In the genomic region with DNA sequence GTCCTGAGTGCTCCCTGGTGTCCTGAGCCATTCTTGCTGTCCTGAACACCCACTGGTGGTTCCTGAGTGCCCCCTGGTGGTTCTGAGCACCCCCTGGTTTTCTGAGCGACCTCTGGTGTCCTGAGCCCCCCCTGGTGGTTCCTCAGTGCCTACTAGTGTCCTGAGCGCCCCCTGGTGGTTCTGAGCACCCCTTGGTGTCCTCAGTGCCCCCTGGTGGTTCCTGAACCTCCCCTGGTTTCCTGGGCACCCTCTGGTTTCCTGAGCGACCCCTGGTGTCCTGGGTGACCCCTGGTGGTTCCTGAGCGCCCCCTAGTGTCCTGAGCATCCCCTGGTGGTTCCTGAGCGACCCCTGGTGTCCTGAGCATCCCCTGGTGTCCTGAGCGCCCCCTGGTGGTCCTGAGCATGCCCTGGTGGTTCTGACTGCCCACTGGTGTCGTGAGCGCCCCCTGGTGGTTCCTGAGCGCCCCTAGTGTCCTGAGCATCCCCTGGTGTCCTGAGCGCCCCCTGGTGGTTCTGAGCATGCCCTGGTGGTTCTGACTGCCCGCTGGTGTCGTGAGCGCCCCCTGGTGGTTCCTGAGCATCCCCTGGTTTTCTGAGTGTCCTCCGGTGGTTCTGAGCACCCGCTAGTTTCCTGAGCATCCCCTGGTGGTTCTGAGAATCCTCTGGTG, we compare ENCODE assay signal across 8 cellular contexts.
A peak's percentile ranks its signal among the peaks of the same experiment; 100 is the strongest.
DNase-seq lines count a peak whose midpoint lies in the region; ATAC-seq and TF ChIP-seq lines count a peak whose summit lies in the region.

No MANE protein-coding gene starts in this region.

- no peaks in the 10 kb centered on the region for H3K79me2 ChIP-seq in neural progenitor cell (ENCODE audit: low read depth)

- H3K27ac Mint-ChIP-seq in CD4-positive, alpha-beta memory T cell, result peak overlapping the region in 5 of 7 donors; percentile 18 to 87 (median 70)
- no peak overlapping the region for H3K27ac Mint-ChIP-seq in activated B cell treated with CpG ODN at 0.5 μM for 24 hours
- H3K27ac Mint-ChIP-seq in neural progenitor cell, result no peak overlapping the region
- H3K27ac Mint-ChIP-seq in mesothelial cell of epicardium, result no peak overlapping the region

- CTCF ChIA-PET in CD4-positive, alpha-beta memory T cell (lab: Charles Lee; ENCODE audit: partially characterized antibody), result interaction anchor here (1.1 to 2.0 kb wide), 2 partner anchors 10 to 14 kb away, joined by 6 to 7 read pairs; no protein-coding TSS in a partner anchor
- CTCF ChIA-PET in activated B cell treated with CpG ODN at 0.5 μM for 24 hours (lab: Charles Lee), result no interaction called here

- ATAC-seq in GM19452 (IDR thresholded peaks at IDR 0.05; ENCODE audit: unreplicated experiment) (peak; percentile 62), activated B cell treated with CpG ODN at 0.5 μM for 24 hours (ENCODE audit: low read depth) (peak; percentile 82)

- no peaks in the 10 kb centered on the region for H3K27me3 Mint-ChIP-seq in CD4-positive, alpha-beta memory T cell
- H3K27me3 Mint-ChIP-seq in activated B cell treated with CpG ODN at 0.5 μM for 24 hours (no peaks in the 10 kb centered on the region), neural progenitor cell (ENCODE audit: insufficient read depth, low read depth) (peaks cover 7% of the 10 kb centered on the region), mesothelial cell of epicardium (ENCODE audit: low read depth) (no peaks in the 10 kb centered on the region)

- no peaks in the 10 kb centered on the region for H3K27me3 ChIP-seq in CD4-positive, alpha-beta memory T cell (ENCODE audit: insufficient read depth, low read length)
- H3K27me3 ChIP-seq in neural progenitor cell, result no peaks in the 10 kb centered on the region

- peak; percentile 49 to 73 (median 66) for DNase-seq in CD4-positive, alpha-beta memory T cell
- DNase-seq in HT1080 (ENCODE audit: low read depth) (peak; percentile 48), activated B cell treated with CpG ODN at 0.5 μM for 24 hours (peak; percentile 25), dermis blood vessel endothelial cell (peak; percentile 18), neural progenitor cell (ENCODE audit: low spot score) (peak; percentile 10), coronary artery (ENCODE audit: low spot score) (no peak), mesothelial cell of epicardium (ENCODE audit: low spot score in 2 of 2, unreplicated experiment in 2 of 2) (no peak)

- H3K4me2 ChIP-seq in neural progenitor cell, result no peak overlapping the region

- H3K4me1 ChIP-seq in CD4-positive, alpha-beta memory T cell (ENCODE audit: insufficient read depth, low read length), result peaks cover 45% of the 10 kb centered on the region
- no peaks in the 10 kb centered on the region for H3K4me1 ChIP-seq in neural progenitor cell

- no peak overlapping the region for H2AFZ ChIP-seq in neural progenitor cell (replicated peaks)

- no peak overlapping the region for H3K9ac ChIP-seq in neural progenitor cell

- no peak overlapping the region for H3K27ac ChIP-seq in CD4-positive, alpha-beta memory T cell (ENCODE audit: low read depth, low read length)
- H3K27ac ChIP-seq in neural progenitor cell (no peak overlapping the region), coronary artery (no peak overlapping the region)

- H3F3A ChIP-seq in neural progenitor cell (ENCODE audit: low read depth), result no peaks in the 10 kb centered on the region

- H3K4me3 ChIP-seq in CD4-positive, alpha-beta memory T cell (ENCODE audit: low read length in 2 of 2), result no peak overlapping the region
- H3K4me3 ChIP-seq in neural progenitor cell, result no peak overlapping the region
- H3K4me3 ChIP-seq in coronary artery, result no peak overlapping the region

- peaks cover 0 to 8% (median 0%) of the 10 kb centered on the region in 8 donors for H3K9me3 Mint-ChIP-seq in CD4-positive, alpha-beta memory T cell
- H3K9me3 Mint-ChIP-seq in activated B cell treated with CpG ODN at 0.5 μM for 24 hours, result no peaks in the 10 kb centered on the region
- peaks cover 32% of the 10 kb centered on the region for H3K9me3 Mint-ChIP-seq in neural progenitor cell
- H3K9me3 Mint-ChIP-seq in mesothelial cell of epicardium, result peaks cover 43% of the 10 kb centered on the region

- TF ChIP-seq CTCF in activated B cell treated with CpG ODN at 0.5 μM for 24 hours (IDR thresholded peaks at IDR 0.05), result no peak
- peak; percentile 43 for TF ChIP-seq CTCF in neural progenitor cell (IDR thresholded peaks at IDR 0.05)
- TF ChIP-seq CTCF in coronary artery (IDR thresholded peaks at IDR 0.05), result no peak
- TF ChIP-seq CTCF in mesothelial cell of epicardium (IDR thresholded peaks at IDR 0.05; ENCODE audit: unreplicated experiment), result no peak

- intact Hi-C loops in CD4-positive, alpha-beta memory T cell (cut with micrococcal nuclease), result loop anchor here (1.0 kb wide), 1 partner anchor 24 kb away; no protein-coding TSS in a partner anchor
- intact Hi-C loops in activated B cell treated with CpG ODN at 0.5 μM for 24 hours (cut with micrococcal nuclease), result loop anchor here (2.0 to 10.0 kb wide), 3 partner anchors 19 to 325 kb away; no protein-coding TSS in a partner anchor

- no peaks in the 10 kb centered on the region for H3K36me3 ChIP-seq in CD4-positive, alpha-beta memory T cell (ENCODE audit: insufficient read depth, low read length)
- no peaks in the 10 kb centered on the region for H3K36me3 ChIP-seq in neural progenitor cell

- H3K9me3 ChIP-seq in CD4-positive, alpha-beta memory T cell (ENCODE audit: control insufficient read depth in 1 of 2, low read length in 2 of 2), result no peaks in the 10 kb centered on the region
- peaks cover 21% of the 10 kb centered on the region for H3K9me3 ChIP-seq in neural progenitor cell (ENCODE audit: low read depth)

- no peaks in the 10 kb centered on the region for H3K36me3 Mint-ChIP-seq in CD4-positive, alpha-beta memory T cell
- H3K36me3 Mint-ChIP-seq in activated B cell treated with CpG ODN at 0.5 μM for 24 hours (ENCODE audit: low read depth) (no peaks in the 10 kb centered on the region), neural progenitor cell (no peaks in the 10 kb centered on the region), mesothelial cell of epicardium (peaks cover 4% of the 10 kb centered on the region)

- POLR2A ChIA-PET in CD4-positive, alpha-beta memory T cell (lab: Charles Lee; ENCODE audit: partially characterized antibody), result no interaction called here
- POLR2A ChIA-PET in activated B cell treated with CpG ODN at 0.5 μM for 24 hours (lab: Charles Lee), result no interaction called here

- H4K20me1 ChIP-seq in neural progenitor cell (ENCODE audit: low read depth), result no peaks in the 10 kb centered on the region

- no peak overlapping the region for H3K4me3 Mint-ChIP-seq in CD4-positive, alpha-beta memory T cell
- H3K4me3 Mint-ChIP-seq in activated B cell treated with CpG ODN at 0.5 μM for 24 hours, result no peak overlapping the region
- H3K4me3 Mint-ChIP-seq in neural progenitor cell, result no peak overlapping the region
- H3K4me3 Mint-ChIP-seq in mesothelial cell of epicardium, result no peak overlapping the region

- peaks cover 26 to 49% (median 36%) of the 10 kb centered on the region in 4 donors for H3K4me1 Mint-ChIP-seq in CD4-positive, alpha-beta memory T cell
- H3K4me1 Mint-ChIP-seq in activated B cell treated with CpG ODN at 0.5 μM for 24 hours (peaks cover 11% of the 10 kb centered on the region), neural progenitor cell (no peaks in the 10 kb centered on the region), mesothelial cell of epicardium (no peaks in the 10 kb centered on the region)

Comparison
In these comparisons a context has a peak if more than half of its experiments do, and no peak if none do; other contexts are left out.
1. DNase-seq: peak in CD4-positive, alpha-beta memory T cell (5 of 5), HT1080 (single experiment), activated B cell treated with CpG ODN at 0.5 μM for 24 hours (single experiment), dermis blood vessel endothelial cell (single experiment) and neural progenitor cell (single experiment); none in coronary artery (single experiment) and mesothelial cell of epicardium (0 of 2).
2. H3K27ac Mint-ChIP-seq: peak in CD4-positive, alpha-beta memory T cell (5 of 7); none in activated B cell treated with CpG ODN at 0.5 μM for 24 hours (single experiment), neural progenitor cell (single experiment) and mesothelial cell of epicardium (single experiment).